In genomic region chr6:68059894-68060293, GRCh38 we compare ENCODE assay signal across 15 cellular contexts.
DNase-seq lines count a peak whose midpoint lies in the region; ATAC-seq and TF ChIP-seq lines count a peak whose summit lies in the region.
"Had no signal": no experiment of that assay in that cellular context is flagged by ENCODE, and none has a peak within 500 bp of the region (broad histone marks: within the 10 kb centered on the region; RNA-seq: fewer than 3 reads in every experiment).

No MANE protein-coding gene starts in this region.

- peak; percentile 63 for ATAC-seq in HG03097 (IDR thresholded peaks at IDR 0.05; ENCODE audit: low FRiP score, unreplicated experiment)
- ATAC-seq in activated T-cell treated with anti-CD3 and anti-CD28 coated beads, Interleukin-2, amount 50 U/mL, for 4 hours = no peak
- ATAC-seq: activated T-cell treated with anti-CD3 and anti-CD28 coated beads, Interleukin-2, amount 50 U/mL, for 72 hours had no signal

- peaks cover 8% of the 10 kb centered on the region for H3K4me1 Mint-ChIP-seq in osteocyte (ENCODE audit: unreplicated experiment)
- H3K4me1 Mint-ChIP-seq in activated T-cell treated with anti-CD3 and anti-CD28 coated beads, Interleukin-2, amount 50 U/mL, for 4 hours (ENCODE audit: low read depth) = no peaks in the 10 kb centered on the region
- H3K4me1 Mint-ChIP-seq: activated CD4-positive, alpha-beta T cell treated with anti-CD3 and anti-CD28 coated beads, Interleukin-2, amount 10 ng/mL, durations not matched to agents 7 days and 5 days; CD4-positive, alpha-beta memory T cell had no signal

- H3K27me3 ChIP-seq in adipocyte (replicated peaks; ENCODE audit: control insufficient read depth, insufficient read depth, low read length) = no peaks in the 10 kb centered on the region

- H3K4me3 ChIP-seq in adipocyte (ENCODE audit: low read length) = peak overlapping the region; percentile 17

- no peaks in the 10 kb centered on the region for H3K9me3 ChIP-seq in adipocyte (ENCODE audit: control insufficient read depth, low read length)

- no peaks in the 10 kb centered on the region for H3K27me3 Mint-ChIP-seq in osteocyte (ENCODE audit: unreplicated experiment)
- no peaks in the 10 kb centered on the region for H3K27me3 Mint-ChIP-seq in activated T-cell treated with anti-CD3 and anti-CD28 coated beads, Interleukin-2, amount 50 U/mL, for 4 hours (ENCODE audit: low read depth)
- H3K27me3 Mint-ChIP-seq: activated CD4-positive, alpha-beta T cell treated with anti-CD3 and anti-CD28 coated beads, Interleukin-2, amount 10 ng/mL, durations not matched to agents 7 days and 5 days; CD4-positive, alpha-beta memory T cell had no signal

- no peaks in the 10 kb centered on the region for H3K36me3 Mint-ChIP-seq in osteocyte (ENCODE audit: unreplicated experiment)
- no peaks in the 10 kb centered on the region for H3K36me3 Mint-ChIP-seq in activated T-cell treated with anti-CD3 and anti-CD28 coated beads, Interleukin-2, amount 50 U/mL, for 4 hours (ENCODE audit: insufficient read depth)
- H3K36me3 Mint-ChIP-seq: CD4-positive, alpha-beta memory T cell had no signal

- peaks cover 6% of the 10 kb centered on the region for H3K9me3 Mint-ChIP-seq in osteocyte (ENCODE audit: unreplicated experiment)
- H3K9me3 Mint-ChIP-seq in activated T-cell treated with anti-CD3 and anti-CD28 coated beads, Interleukin-2, amount 50 U/mL, for 4 hours = no peaks in the 10 kb centered on the region

- peak; percentile 1 for DNase-seq in GM20000 (ENCODE audit: low spot score)
- peak; percentile 1 for DNase-seq in adipocyte (ENCODE audit: low read depth)
- no peak for DNase-seq in osteocyte (ENCODE audit: extremely low spot score, unreplicated experiment)
- no peak for DNase-seq in activated T-cell treated with anti-CD3 and anti-CD28 coated beads, Interleukin-2, amount 50 U/mL, for 4 hours
- DNase-seq in SW 1271 (lab: John Stamatoyannopoulos, UW) = no peak
- no peak for DNase-seq in effector CD4-positive, alpha-beta T cell
- DNase-seq in iPS-NIHi7 (ENCODE audit: extremely low spot score) = no peak
- DNase-seq: activated CD4-positive, alpha-beta T cell treated with anti-CD3 and anti-CD28 coated beads, Interleukin-2, amount 10 ng/mL, durations not matched to agents 7 days and 5 days; activated T-cell treated with anti-CD3 and anti-CD28 coated beads, Interleukin-2, amount 50 U/mL, for 72 hours; CD4-positive, alpha-beta memory T cell; GF-D8; mesendoderm; NCI-H2029; NCI-H774 had no signal

- H3K27ac Mint-ChIP-seq in osteocyte (ENCODE audit: unreplicated experiment) = no peak overlapping the region
- H3K27ac Mint-ChIP-seq: activated CD4-positive, alpha-beta T cell treated with anti-CD3 and anti-CD28 coated beads, Interleukin-2, amount 10 ng/mL, durations not matched to agents 7 days and 5 days; activated T-cell treated with anti-CD3 and anti-CD28 coated beads, Interleukin-2, amount 50 U/mL, for 72 hours had no signal

- no peak overlapping the region for H3K9ac ChIP-seq in adipocyte (ENCODE audit: low read length)

- H3K4me1 ChIP-seq in adipocyte (ENCODE audit: control insufficient read depth, insufficient read depth, low read length) = no peaks in the 10 kb centered on the region

- peak overlapping the region; percentile 16 for H3K4me3 Mint-ChIP-seq in osteocyte (ENCODE audit: unreplicated experiment)
- H3K4me3 Mint-ChIP-seq in activated T-cell treated with anti-CD3 and anti-CD28 coated beads, Interleukin-2, amount 50 U/mL, for 4 hours = no peak overlapping the region
- H3K4me3 Mint-ChIP-seq: activated CD4-positive, alpha-beta T cell treated with anti-CD3 and anti-CD28 coated beads, Interleukin-2, amount 10 ng/mL, durations not matched to agents 7 days and 5 days; activated T-cell treated with anti-CD3 and anti-CD28 coated beads, Interleukin-2, amount 50 U/mL, for 72 hours had no signal

- no peaks in the 10 kb centered on the region for H3K36me3 ChIP-seq in adipocyte (ENCODE audit: control insufficient read depth, insufficient read depth, low read length, severe bottlenecking)

- no peak for TF ChIP-seq CTCF in GM20000 (IDR thresholded peaks at IDR 0.05; ENCODE audit: extremely low read depth, missing control alignments)
- no peak for TF ChIP-seq CTCF in osteocyte (IDR thresholded peaks at IDR 0.05)

Comparison
In these comparisons a context has a peak if more than half of its experiments do, and no peak if none do; other contexts are left out.
1. DNase-seq: peak in GM20000 (single experiment) and adipocyte (single experiment); none in osteocyte (single experiment), activated T-cell treated with anti-CD3 and anti-CD28 coated beads, Interleukin-2, amount 50 U/mL, for 4 hours (single experiment), SW 1271 (0 of 2), effector CD4-positive, alpha-beta T cell (single experiment) and iPS-NIHi7 (single experiment).